In the genomic region with DNA sequence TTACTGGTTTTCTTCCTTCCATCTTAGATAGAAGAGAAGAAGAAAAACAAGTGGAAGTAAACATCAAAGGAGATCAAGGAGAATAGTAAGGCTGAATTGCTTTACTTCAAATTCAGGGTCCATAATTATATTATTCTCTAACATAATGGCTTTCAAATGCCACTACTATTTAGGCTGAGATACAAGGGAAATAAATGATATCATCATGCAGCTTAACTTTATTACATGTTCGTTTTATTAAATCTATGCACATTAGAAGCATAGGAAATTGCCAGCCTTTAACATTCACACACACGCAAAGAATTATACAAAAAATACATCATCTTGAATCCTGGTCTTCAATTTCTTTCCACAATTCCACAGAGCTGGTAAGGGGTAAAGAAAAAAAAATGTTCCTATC, we compare ENCODE assay signal across 34 cellular contexts.
"Had no signal": no experiment of that assay in that cellular context is flagged by ENCODE, and none has a peak within 500 bp of the region (broad histone marks: within the 10 kb centered on the region; RNA-seq: fewer than 3 reads in every experiment).

No MANE protein-coding gene starts in this region.

- H3K9me3 ChIP-seq: breast epithelium, colonic mucosa had no signal

- H3K4me1 ChIP-seq: breast epithelium had no signal

- H3K27me3 ChIP-seq: breast epithelium, cardiac muscle cell, colonic mucosa had no signal

- DNase-seq: activated B cell treated with CpG ODN at 0.5 μM for 24 hours; activated CD4-positive, alpha-beta T cell treated with anti-CD3 and anti-CD28 coated beads for 48 hours; activated CD4-positive, alpha-beta T cell treated with anti-CD3 and anti-CD28 coated beads, Interleukin-2, amount 50 U/mL, for 1 hour; activated CD4-positive, alpha-beta T cell treated with anti-CD3 and anti-CD28 coated beads, Interleukin-2, amount 50 U/mL, for 48 hours; activated CD8-positive, alpha-beta memory T cell treated with anti-CD3 and anti-CD28 coated beads for 24 hours; activated CD8-positive, alpha-beta T cell treated with anti-CD3 and anti-CD28 coated beads for 36 hours; activated effector memory CD4-positive, alpha-beta T cell treated with Interleukin-2 at 50 U/mL for 16 hours; activated gamma-delta T cell treated with Interleukin-2 at 50 U/mL for 16 hours; activated naive CD4-positive, alpha-beta T cell treated with anti-CD3 and anti-CD28 coated beads, Interleukin-2, amount 50 U/mL, for 16 hours; activated naive CD4-positive, alpha-beta T cell treated with Interleukin-2 at 50 U/mL for 16 hours; activated T-cell treated with anti-CD3 and anti-CD28 coated beads, Interleukin-2, amount 50 U/mL, for 4 hours; amniotic stem cell; aorta; central memory CD4-positive, alpha-beta T cell; cerebellar nuclear complex; colonic mucosa; effector CD8-positive, alpha-beta T cell; foreskin fibroblast; head of caudate nucleus; T-cell; T1000; WERI-Rb-1 had no signal

- H3K27ac Mint-ChIP-seq: activated B cell treated with CpG ODN at 0.5 μM for 24 hours; activated CD8-positive, alpha-beta T cell treated with anti-CD3 and anti-CD28 coated beads for 36 hours; activated naive CD8-positive, alpha-beta T cell; brain; T-helper 1 cell treated with Interleukin-12 subunit alpha and Interleukin-12 subunit beta and Interleukin-4 antibody, amounts not matched to agents 30 μg/mL and 1 μg/mL, for 36 hours; T-helper 2 cell treated with Interferon-gamma antibody and Interleukin-4, amounts not matched to agents 5 μg/mL and 100 μg/mL, for 36 hours had no signal

- H3K4me1 Mint-ChIP-seq: activated B cell treated with CpG ODN at 0.5 μM for 24 hours, brain had no signal

- H3K27ac ChIP-seq: breast epithelium, cardiac muscle cell, colonic mucosa, epithelial cell of prostate, WERI-Rb-1 had no signal

- FAIRE-seq: endometrium, endothelial cell of umbilical vein, frontal cortex had no signal

- ATAC-seq: activated CD4-positive, CD25-positive, alpha-beta regulatory T cell treated with anti-CD3 and anti-CD28 coated beads, Interleukin-2, amount 50 U/mL, for 24 hours; activated CD8-positive, alpha-beta T cell treated with anti-CD3 and anti-CD28 coated beads for 36 hours; activated T-cell treated with anti-CD3 and anti-CD28 coated beads, Interleukin-2, amount 50 U/mL, for 4 hours; activated T-helper 17 cell treated with anti-CD3 and anti-CD28 coated beads, Interleukin-2, amount 50 U/mL, for 72 hours; T-cell had no signal

- H3K27me3 Mint-ChIP-seq: activated CD8-positive, alpha-beta T cell treated with anti-CD3 and anti-CD28 coated beads for 36 hours; activated naive CD8-positive, alpha-beta T cell; activated T-helper 17 cell treated with anti-CD3 and anti-CD28 coated beads, Interleukin-2, amount 50 U/mL, for 72 hours; brain; T-cell had no signal

- H3K4me3 ChIP-seq: breast epithelium, cardiac muscle cell, colonic mucosa had no signal

- H3K36me3 ChIP-seq: breast epithelium, cardiac muscle cell, colonic mucosa, WERI-Rb-1 had no signal

- H3K4me3 Mint-ChIP-seq: activated B cell treated with CpG ODN at 0.5 μM for 24 hours; activated CD8-positive, alpha-beta T cell treated with anti-CD3 and anti-CD28 coated beads for 36 hours; activated naive CD8-positive, alpha-beta T cell; activated T-cell treated with anti-CD3 and anti-CD28 coated beads, Interleukin-2, amount 50 U/mL, for 4 hours; activated T-helper 17 cell treated with anti-CD3 and anti-CD28 coated beads, Interleukin-2, amount 50 U/mL, for 72 hours; brain; T-cell; T-helper 1 cell treated with Interleukin-12 subunit alpha and Interleukin-12 subunit beta and Interleukin-4 antibody, amounts not matched to agents 30 μg/mL and 1 μg/mL, for 36 hours had no signal
